ENCODE assay signal across 15 cellular contexts in the genomic region with DNA sequence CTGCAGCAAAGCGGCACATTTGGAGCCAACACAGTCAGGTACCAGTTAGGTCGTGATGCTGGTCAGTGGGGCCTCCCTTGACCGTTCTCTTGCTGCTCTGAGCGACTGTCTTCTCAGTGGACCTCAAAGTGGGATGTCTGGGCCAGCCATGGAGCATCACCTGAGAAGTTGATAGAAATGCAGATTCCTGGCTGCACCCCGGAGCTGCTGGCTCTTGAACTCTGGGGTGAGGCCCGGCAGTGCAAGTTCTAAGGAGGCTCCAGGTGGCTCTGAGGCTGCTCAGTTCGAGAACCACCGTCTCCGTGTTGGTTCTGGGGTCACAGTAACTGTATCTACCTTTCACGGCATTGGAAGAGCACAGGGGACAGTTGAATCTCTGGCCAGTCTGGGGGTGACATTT.
DNase-seq lines count a peak whose midpoint lies in the region; ATAC-seq, FAIRE-seq and TF ChIP-seq lines count a peak whose summit lies in the region.
"Had no signal": no experiment of that assay in that cellular context is flagged by ENCODE, and none has a peak within 500 bp of the region (broad histone marks: within the 10 kb centered on the region; RNA-seq: fewer than 3 reads in every experiment).

No MANE protein-coding gene starts in this region.

- H3K27ac ChIP-seq in right atrium auricular region (no peak overlapping the region), heart left ventricle (no peak overlapping the region), layer of hippocampus (ENCODE audit: low read depth, low read length) (peak overlapping the region; percentile 100), spleen (no peak overlapping the region), testis (no peak overlapping the region)
- H3K27ac ChIP-seq: BLaER1 had no signal

- DNase-seq in right atrium auricular region (ENCODE audit: low spot score) (peak; percentile 36), heart left ventricle (no peak), spleen (peak; percentile 32), testis (no peak), frontal cortex (ENCODE audit: low spot score in 2 of 2) (no peak), retina (no peak), SW480 (ENCODE audit: low spot score) (no peak)
- DNase-seq: 8988T; AML-193; Calu3; CD4-positive, CD25-positive, alpha-beta regulatory T cell; DMS 273 treated with DMSO at 0.1 percent for 48 hours had no signal

- H3K27me3 ChIP-seq in right atrium auricular region (no peaks in the 10 kb centered on the region), heart left ventricle (peaks cover 0 to 15% (median 4%) of the 10 kb centered on the region in 9 donors), layer of hippocampus (ENCODE audit: control insufficient read depth, insufficient read depth, low read length) (no peaks in the 10 kb centered on the region), spleen (replicated peaks in 1 of 7) (peaks cover 0 to 19% (median 0%) of the 10 kb centered on the region in 7 donors), testis (no peaks in the 10 kb centered on the region)
- H3K27me3 ChIP-seq: BLaER1 had no signal

- H3K4me1 ChIP-seq in right atrium auricular region = no peaks in the 10 kb centered on the region
- no peaks in the 10 kb centered on the region for H3K4me1 ChIP-seq in heart left ventricle
- no peaks in the 10 kb centered on the region for H3K4me1 ChIP-seq in spleen
- no peaks in the 10 kb centered on the region for H3K4me1 ChIP-seq in testis
- H3K4me1 ChIP-seq: BLaER1 had no signal

- WGBS in heart left ventricle, 4 donors = 83 to 93% (median 83%) methylated on average over 7 to 10 of the region's 10 CpGs
- 80 to 100% (median 83%) methylated on average over 4 to 10 of the region's 10 CpGs for WGBS in spleen, 5 donors
- 95% methylated on average over 10 of the region's 10 CpGs; no CpG with 5 or more reads in 1 of the 2 donors for WGBS in testis, 2 donors

- ATAC-seq in heart left ventricle = no peak
- ATAC-seq: GM23338 had no signal

- intact Hi-C loops in heart left ventricle (cut with DNase I) (no loop called here), spleen (cut with DNase I; ENCODE audit: low total_unique reads) (no loop called here), testis (cut with DNase I; ENCODE audit: low total_unique reads) (no loop called here)

- TF ChIP-seq POLR2A in heart left ventricle (IDR thresholded peaks at IDR 0.05) (no peak), spleen (IDR thresholded peaks at IDR 0.05) (no peak), testis (IDR thresholded peaks at IDR 0.05) (no peak)

- no peak for TF ChIP-seq CTCF in right atrium auricular region (IDR thresholded peaks at IDR 0.05)
- TF ChIP-seq CTCF in heart left ventricle (IDR thresholded peaks at IDR 0.05) = no peak
- TF ChIP-seq CTCF in spleen (IDR thresholded peaks at IDR 0.05 in 8 of 11, conservative IDR thresholded peaks at IDR 0.05 in 3 of 11) = no peak
- no peak for TF ChIP-seq CTCF in testis (IDR thresholded peaks at IDR 0.05)

- H3K9me3 ChIP-seq in right atrium auricular region (no peaks in the 10 kb centered on the region), heart left ventricle (no peaks in the 10 kb centered on the region), spleen (no peaks in the 10 kb centered on the region), testis (no peaks in the 10 kb centered on the region)
- H3K9me3 ChIP-seq: BLaER1 had no signal

- no peak overlapping the region for H3K4me3 ChIP-seq in right atrium auricular region
- H3K4me3 ChIP-seq in heart left ventricle = no peak overlapping the region
- H3K4me3 ChIP-seq in spleen = no peak overlapping the region
- no peak overlapping the region for H3K4me3 ChIP-seq in testis
- H3K4me3 ChIP-seq: BLaER1, GM23338 had no signal

- H3K36me3 ChIP-seq in right atrium auricular region (no peaks in the 10 kb centered on the region), heart left ventricle (no peaks in the 10 kb centered on the region), spleen (no peaks in the 10 kb centered on the region), testis (ENCODE audit: low read depth, missing control alignments) (no peaks in the 10 kb centered on the region)
- H3K36me3 ChIP-seq: BLaER1 had no signal

- no peak for FAIRE-seq in frontal cortex (lab: Jason Lieb, UNC)

Comparison
In these comparisons a context has a peak if more than half of its experiments do, and no peak if none do; other contexts are left out.
1. DNase-seq: peak in right atrium auricular region (single experiment) and spleen (single experiment); none in heart left ventricle (0 of 5), testis (single experiment), frontal cortex (0 of 2), retina (single experiment) and SW480 (single experiment).